Comparison of ENCODE assay signal across 10 cellular contexts in the genomic region with DNA sequence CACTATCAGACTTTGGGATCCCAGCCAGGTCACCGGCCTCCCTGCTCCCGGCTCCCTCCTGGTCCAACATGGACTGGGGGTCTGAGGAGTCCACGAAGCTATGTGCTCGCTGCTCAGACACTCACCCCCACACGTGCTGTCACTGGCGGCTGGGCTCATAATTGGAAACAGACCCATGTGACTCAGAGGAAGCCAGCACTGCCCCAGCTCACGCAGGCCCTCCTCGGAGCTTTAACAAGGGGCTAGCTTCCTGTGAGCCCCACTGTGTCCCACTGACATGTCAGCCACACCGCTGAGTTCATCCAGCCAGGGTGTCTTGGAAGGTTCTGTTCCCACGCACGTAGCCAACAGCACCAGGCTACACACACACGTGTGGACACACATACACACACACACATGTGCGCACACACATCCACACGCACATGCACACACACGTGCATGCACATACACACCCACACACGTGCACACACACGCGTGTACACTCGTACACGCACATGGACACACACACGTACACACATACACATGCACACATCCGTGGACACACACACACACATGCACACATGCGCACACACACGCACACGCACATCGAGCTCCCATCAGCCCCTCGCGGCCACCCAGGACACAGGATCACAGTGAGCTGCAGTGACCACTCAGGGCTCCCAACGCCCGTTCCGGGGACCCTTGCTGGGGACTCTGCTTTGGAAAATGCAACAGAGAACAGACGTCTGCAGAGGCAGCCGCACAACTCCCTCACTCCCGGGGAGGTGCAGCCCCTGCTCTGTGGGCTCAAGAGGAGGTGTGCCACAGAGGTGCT. TPM values are rescaled to one million over a fixed set of nuclear protein-coding genes. Genes with fewer than 3 reads are reported as not detected.
A peak's percentile ranks its signal among the peaks of the same experiment; 100 is the strongest.
DNase-seq lines count a peak whose midpoint lies in the region; ATAC-seq, FAIRE-seq and TF ChIP-seq lines count a peak whose summit lies in the region.
"Had no signal": no experiment of that assay in that cellular context is flagged by ENCODE, and none has a peak within 500 bp of the region (broad histone marks: within the 10 kb centered on the region; RNA-seq: fewer than 3 reads in every experiment).

No MANE protein-coding gene starts in this region.

- H3K27ac ChIP-seq in K562 (ENCODE audit: extremely low read depth, low read depth, low read length) (no peak overlapping the region), HepG2 (ENCODE audit: extremely low read length, insufficient read depth, low read length) (no peak overlapping the region), uterus (peak overlapping the region; percentile 17 to 48)

- H3K27me3 ChIP-seq in K562 (ENCODE audit: control insufficient read depth in 2 of 2, insufficient read depth in 2 of 2, low read length in 2 of 2) (peaks cover 59 to 74% of the 10 kb centered on the region in 2 experiments), HepG2 (ENCODE audit: control insufficient read depth in 1 of 2, insufficient read depth in 2 of 2, low read length in 2 of 2) (peaks cover 20 to 51% of the 10 kb centered on the region in 2 experiments; a peak in 4 of 5 replicates), uterus (no peaks in the 10 kb centered on the region)

- TF ChIP-seq CTCF in K562 (IDR thresholded peaks at IDR 0.05 in 2 of 3, conservative IDR thresholded peaks at IDR 0.05 in 1 of 3; ENCODE audit: insufficient read depth in 2 of 3, low read depth in 1 of 3, low read length in 3 of 3) (no peak), HepG2 (CRISPR knock-in tag; IDR thresholded peaks at IDR 0.05) (no peak), uterus (IDR thresholded peaks at IDR 0.05) (no peak)

- H3K4me3 ChIP-seq in K562 (no peak overlapping the region), HepG2 (replicated peaks in 1 of 3; ENCODE audit: insufficient read depth in 1 of 3, low read depth in 2 of 3, low read length in 3 of 3) (no peak overlapping the region), uterus (no peak overlapping the region)

- in situ Hi-C loops in K562 (cut with MboI): no loop called here
- in situ Hi-C loops in HepG2 (cut with HindIII; ENCODE audit: extremely low pct_ligation_motif_present, low pct_unique_long_range_greater_than_20kb): no loop called here

- CTCF ChIA-PET in K562 (lab: Yijun Ruan, JAX; ENCODE audit: low intra/inter-chr PET ratio) (no interaction called here), HepG2 (lab: Yijun Ruan, JAX; ENCODE audit: low intra/inter-chr PET ratio, low total read pairs) (no interaction called here)

- H3K4me2 ChIP-seq in K562 (ENCODE audit: insufficient read depth, low read length): no peak overlapping the region
- H3K4me2 ChIP-seq in HepG2 (ENCODE audit: low read depth, low read length): no peak overlapping the region

- POLR2A ChIA-PET in K562 (lab: Yijun Ruan, JAX): interaction anchor here (0.9 kb wide), 1 partner anchor 64 kb away, joined by 3 read pairs; no protein-coding TSS in a partner anchor
- POLR2A ChIA-PET in HepG2 (lab: Yijun Ruan, JAX): no interaction called here

- no peak overlapping the region for H3K9ac ChIP-seq in K562 (ENCODE audit: insufficient read depth in 1 of 2, low read depth in 2 of 2, low read length in 2 of 2)
- no peak overlapping the region for H3K9ac ChIP-seq in HepG2 (ENCODE audit: insufficient read depth, low read depth, low read length)

- ATAC-seq in K562: no peak
- no peak for ATAC-seq in HepG2
- no peak for ATAC-seq in HG03135 (IDR thresholded peaks at IDR 0.05; ENCODE audit: unreplicated experiment)
- no peak for ATAC-seq in GM21576 (IDR thresholded peaks at IDR 0.05; ENCODE audit: unreplicated experiment)
- ATAC-seq in HG02610 (IDR thresholded peaks at IDR 0.05; ENCODE audit: unreplicated experiment): no peak

- TF ChIP-seq RAD21 in K562 (CRISPR knock-in tag; conservative IDR thresholded peaks at IDR 0.05 in 1 of 2, IDR thresholded peaks at IDR 0.05 in 1 of 2): no peak
- TF ChIP-seq RAD21 in HepG2 (CRISPR knock-in tag; IDR thresholded peaks at IDR 0.05): no peak

- TF ChIP-seq POLR2A in K562 (conservative IDR thresholded peaks at IDR 0.05) (no peak), HepG2 (IDR thresholded peaks at IDR 0.05; ENCODE audit: insufficient read depth in 1 of 2, low read depth in 2 of 2, low read length in 2 of 2) (no peak), uterus (IDR thresholded peaks at IDR 0.05) (no peak)

- H3K79me2 ChIP-seq in K562 (ENCODE audit: control insufficient read depth, insufficient read depth, low read length) (no peaks in the 10 kb centered on the region), HepG2 (ENCODE audit: insufficient read depth, low read length) (no peaks in the 10 kb centered on the region)

- H2AFZ ChIP-seq in K562 (ENCODE audit: low read depth, low read length) (no peak overlapping the region), HepG2 (ENCODE audit: low read length) (no peak overlapping the region)

- no peaks in the 10 kb centered on the region for H3K9me3 ChIP-seq in K562 (replicated peaks; ENCODE audit: control insufficient read depth, insufficient read depth, low read depth, low read length)
- H3K9me3 ChIP-seq in HepG2 (ENCODE audit: low read length): no peaks in the 10 kb centered on the region
- no peaks in the 10 kb centered on the region for H3K9me3 ChIP-seq in uterus

- DNase-seq in activated effector memory CD4-positive, alpha-beta T cell treated with anti-CD3 and anti-CD28 coated beads, Interleukin-2, amount 50 U/mL, for 16 hours: peak; percentile 44
- DNase-seq in activated effector memory CD4-positive, alpha-beta T cell treated with Interleukin-2 at 50 U/mL for 16 hours: no peak
- DNase-seq in K562 (ENCODE audit: extremely low read depth in 1 of 4, low spot score in 3 of 4): no peak
- DNase-seq in HepG2 (ENCODE audit: low spot score): no peak
- peak; percentile 71 to 74 for DNase-seq in uterus
- DNase-seq: CD4-positive, CD25-positive, alpha-beta regulatory T cell; erythroblast had no signal

- H4K20me1 ChIP-seq in K562 (replicated peaks; ENCODE audit: control insufficient read depth, insufficient read depth, low read length) (peaks cover 17% of the 10 kb centered on the region; the same call in 1 of the 2 replicates), HepG2 (ENCODE audit: insufficient read depth, low read length) (no peaks in the 10 kb centered on the region)

- no peaks in the 10 kb centered on the region for H3K36me3 ChIP-seq in K562 (ENCODE audit: control insufficient read depth, insufficient read depth, low read length)
- no peaks in the 10 kb centered on the region for H3K36me3 ChIP-seq in HepG2 (replicated peaks in 1 of 2; ENCODE audit: control insufficient read depth in 1 of 2, insufficient read depth in 2 of 2, low read length in 2 of 2)
- H3K36me3 ChIP-seq in uterus: no peaks in the 10 kb centered on the region

- 11% methylated on average over 34 of the region's 34 CpGs for WGBS in K562 (ENCODE audit: insufficient coverage, low coverage, missing lambda C conversion rate)
- 46% methylated on average over 19 of the region's 34 CpGs for WGBS in HepG2 (ENCODE audit: low lambda C conversion rate)

- intact Hi-C loops in K562 (cut with micrococcal nuclease): no loop called here
- intact Hi-C loops in HepG2 (cut with micrococcal nuclease; ENCODE audit: unreplicated experiment): no loop called here
- intact Hi-C loops in uterus (cut with DNase I; ENCODE audit: low total_unique reads): no loop called here

- H3K4me1 ChIP-seq in K562 (replicated peaks in 1 of 2; ENCODE audit: control insufficient read depth in 2 of 2, insufficient read depth in 2 of 2, low read length in 2 of 2) (peaks cover 0 to 31% of the 10 kb centered on the region in 2 experiments; a peak in 2 of 5 replicates), HepG2 (ENCODE audit: insufficient read depth, low read length) (no peaks in the 10 kb centered on the region), uterus (peaks cover 0 to 8% of the 10 kb centered on the region in 2 donors)

- BruUV-seq in K562 (replicated peaks; lab: Mats Ljungman, UMichigan) (no TSS peak), HepG2 (replicated peaks; lab: Mats Ljungman, UMichigan) (no TSS peak)

- H3K9me1 ChIP-seq in K562 (ENCODE audit: control insufficient read depth, insufficient read depth, low read length): no peaks in the 10 kb centered on the region

- TF ChIP-seq EP300 in K562 (IDR thresholded peaks at IDR 0.05; ENCODE audit: low read length) (no peak), HepG2 (IDR thresholded peaks at IDR 0.05; ENCODE audit: low read depth in 2 of 2, low read length in 2 of 2) (no peak), HepG2 (CRISPR knock-in tag; IDR thresholded peaks at IDR 0.05; ENCODE audit: borderline replicate concordance) (no peak)

- FAIRE-seq in K562 (lab: Jason Lieb, UNC): peak; percentile 40
- FAIRE-seq in HepG2 (lab: Jason Lieb, UNC): no peak

RNA-seq across cellular contexts. Expression of gene COL6A2, which starts 18.3 kb away (rescaled TPM):
- 3.1 and 5.2 TPM in 2 replicates for total RNA-seq in K562 (2011; cell fraction: chromatin; rRNA removed; ENCODE audit: low replicate concordance)
- 4.2 and 5.5 TPM in 2 replicates for total RNA-seq in K562 (2011; cell fraction: nucleolus; rRNA removed)
- 1.4 and 2.1 TPM in 2 replicates for total RNA-seq in K562 (2011; cell fraction: nucleoplasm; rRNA removed)
- total RNA-seq in K562 (2014; rRNA removed) (0.41 and 0.45 TPM in 2 replicates), K562 (2014; rRNA removed; fragmentation: Illumina TruSeq; extraction: Trizol) (not detected in 2 replicates), K562 (2015; rRNA removed; fragmentation: Illumina TruSeq; extraction: Trizol) (0.07 and 0.11 TPM in 2 replicates), K562 (2021) (1.1 and 1.3 TPM in 2 replicates), HepG2 (2016; rRNA removed; fragmentation: Illumina TruSeq; extraction: Trizol) (0.07 and 0.14 TPM in 2 replicates), uterus (1,000 to 10,000 TPM in 2 of 4 donors, 100 to 1,000 TPM in 2; 321 to 1,200 (median 948) TPM)
- polyA plus RNA-seq in K562 (2011; rRNA removed) (0.18 and 0.41 TPM in 2 replicates), K562 (2014; fragmentation: Illumina TruSeq; extraction: Trizol) (0.07 and 0.17 TPM in 2 replicates), K562 (2014; fragmentation: Nextera tagmentation; extraction: Ambion mirVana) (not detected), K562 (2014; rRNA removed) (0.29 and 0.47 TPM in 2 replicates), HepG2 (2011; rRNA removed) (0.41 and 1.6 TPM in 2 replicates)
- 0.12 and 0.30 TPM in 2 replicates for polyA plus RNA-seq in K562 (2011; cell fraction: cytosol; rRNA removed)
- 0.83 and 1.8 TPM in 2 replicates for polyA plus RNA-seq in K562 (2011; cell fraction: nucleus; rRNA removed)
- 0.35 and 8.2 TPM in 2 replicates for polyA plus RNA-seq in K562 (2012)
- 0.18 and 0.36 TPM in 2 replicates for polyA minus RNA-seq in K562 (2011; rRNA and poly(A)+ RNA removed)
- polyA minus RNA-seq in K562 (2011; cell fraction: cytosol; rRNA and poly(A)+ RNA removed): 0.64 and 1.4 TPM in 2 replicates
- 0.67 and 1.2 TPM in 2 replicates for polyA minus RNA-seq in K562 (2011; cell fraction: nucleus; rRNA and poly(A)+ RNA removed)
- total RNA-seq in HepG2 (2016; cell fraction: cytosol; rRNA removed; fragmentation: Illumina TruSeq; extraction: Trizol; ENCODE audit: low read depth): not detected in 2 replicates
- 0.06 TPM in 1 of 2 replicates, not detected in the other for total RNA-seq in HepG2 (2016; cell fraction: insoluble cytoplasmic fraction; rRNA removed; fragmentation: Illumina TruSeq; extraction: Trizol)
- total RNA-seq in HepG2 (2016; cell fraction: membrane; rRNA removed; fragmentation: Illumina TruSeq; extraction: Trizol): not detected in 2 replicates
- total RNA-seq in HepG2 (2016; cell fraction: nucleus; rRNA removed; fragmentation: Illumina TruSeq; extraction: Trizol): 0.13 and 0.22 TPM in 2 replicates
- 0.27 and 0.31 TPM in 2 replicates for polyA plus RNA-seq in HepG2 (2011; cell fraction: cytosol; rRNA removed)
- 8.5 and 10.4 TPM in 2 replicates for polyA plus RNA-seq in HepG2 (2011; cell fraction: nucleus; rRNA removed)
- polyA plus RNA-seq in HepG2 (2012): 0.36 and 0.81 TPM in 2 replicates
- not detected in 2 replicates for polyA plus RNA-seq in HepG2 (2016; cell fraction: cytosol; fragmentation: Illumina TruSeq; extraction: Trizol; ENCODE audit: low read depth)
- polyA plus RNA-seq in HepG2 (2016; cell fraction: insoluble cytoplasmic fraction; fragmentation: Illumina TruSeq; extraction: Trizol; ENCODE audit: low read depth): not detected in 2 replicates
- not detected in 2 replicates for polyA plus RNA-seq in HepG2 (2016; cell fraction: membrane; fragmentation: Illumina TruSeq; extraction: Trizol; ENCODE audit: low read depth)
- polyA plus RNA-seq in HepG2 (2016; cell fraction: nucleus; fragmentation: Illumina TruSeq; extraction: Trizol; ENCODE audit: insufficient read depth, low read depth): 0.48 and 0.69 TPM in 2 replicates
- polyA minus RNA-seq in HepG2 (2011; rRNA and poly(A)+ RNA removed; ENCODE audit: low replicate concordance): 0.44 TPM in 1 of 2 replicates, not detected in the other
- not detected in 2 replicates for polyA minus RNA-seq in HepG2 (2011; cell fraction: cytosol; rRNA and poly(A)+ RNA removed)
- polyA minus RNA-seq in HepG2 (2011; cell fraction: nucleus; rRNA and poly(A)+ RNA removed): 0.52 and 1.2 TPM in 2 replicates

Comparison
In these comparisons a context has a peak if more than half of its experiments do, and no peak if none do; other contexts are left out.
1. DNase-seq: peak in activated effector memory CD4-positive, alpha-beta T cell treated with anti-CD3 and anti-CD28 coated beads, Interleukin-2, amount 50 U/mL, for 16 hours (single experiment) and uterus (2 of 2); none in activated effector memory CD4-positive, alpha-beta T cell treated with Interleukin-2 at 50 U/mL for 16 hours (single experiment), K562 (0 of 4) and HepG2 (single experiment).
2. H3K27ac ChIP-seq: peak in uterus (2 of 2); none in K562 (single experiment) and HepG2 (single experiment).
3. RNA of gene COL6A2, which starts 18.3 kb away (total RNA-seq): 321 to 1,200 TPM in uterus; 0.07 to 5.5 TPM in K562 and 0.06 to 0.22 TPM in HepG2; every median in the first group is over 10 times any median in the second.